ENCODE assay signal across 8 cellular contexts in the genomic region with DNA sequence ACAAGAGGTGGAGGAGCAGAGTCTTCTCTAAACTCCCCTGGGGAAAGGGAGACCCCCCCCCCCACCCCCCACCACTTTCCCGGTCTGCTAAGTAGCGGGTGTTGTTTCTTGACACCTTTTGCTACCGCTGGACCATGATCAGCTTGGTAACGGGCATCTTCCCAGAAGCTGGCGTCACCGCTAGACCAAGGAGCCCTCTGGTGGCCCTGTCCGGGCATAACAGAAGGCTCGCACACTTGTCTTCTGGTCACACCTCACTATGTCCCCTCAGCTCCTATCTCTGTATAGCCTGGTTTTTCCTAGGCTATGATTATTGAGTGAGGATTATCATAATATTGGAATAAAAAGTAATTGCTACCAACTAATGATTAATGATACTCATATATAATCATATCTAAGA. TPM values are rescaled to one million over a fixed set of nuclear protein-coding genes. Genes with fewer than 3 reads are reported as not detected.
DNase-seq lines count a peak whose midpoint lies in the region; FAIRE-seq and TF ChIP-seq lines count a peak whose summit lies in the region.
"Not testable (repeated sequence)": the region's sequence is repeated elsewhere in the genome, so short reads cannot be mapped to it uniquely, and the experiment has no call there.

No MANE protein-coding gene starts in this region.

- H3K79me2 ChIP-seq in H1 (ENCODE audit: control insufficient read depth in 1 of 2, insufficient read depth in 2 of 2, low read length in 2 of 2), result not testable (repeated sequence)

- not testable (repeated sequence) for H3K18ac ChIP-seq in H1 (ENCODE audit: extremely low read depth, low read length)

- H3K27ac Mint-ChIP-seq in CD4-positive, alpha-beta memory T cell, result not testable (repeated sequence)

- H3K23me2 ChIP-seq in H1 (ENCODE audit: low read depth, low read length), result not testable (repeated sequence)

- TF ChIP-seq RAD21 in H1 (IDR thresholded peaks at IDR 0.05 in 1 of 2, conservative IDR thresholded peaks at IDR 0.05 in 1 of 2; ENCODE audit: low read depth in 2 of 2, low read length in 2 of 2) (peak; percentile 26 to 33; a peak in 3 of 4 replicates), liver (IDR thresholded peaks at IDR 0.05) (peak; percentile 8 to 32)

- TF ChIP-seq CTCF in H1 (IDR thresholded peaks at IDR 0.05; ENCODE audit: control extremely low read depth in 1 of 3, insufficient read depth in 1 of 3, low read depth in 1 of 3, low read length in 3 of 3) (peak in 2 of 3 experiments; percentile 5 to 28; a peak in 2 of 4 replicates), retinal pigment epithelial cell (conservative IDR thresholded peaks at IDR 0.05; ENCODE audit: low read depth, low read length) (peak; percentile 16), stomach (IDR thresholded peaks at IDR 0.05) (peak in 3 of 7 experiments; percentile 13 to 36 (median 30))
- TF ChIP-seq CTCF in liver (IDR thresholded peaks at IDR 0.05; ENCODE audit: low read depth, low read length, missing input control), result not testable (repeated sequence)

- H3K56ac ChIP-seq in H1 (replicated peaks; ENCODE audit: insufficient read length, low read depth, low read length), result not testable (repeated sequence)

- H2BK20ac ChIP-seq in H1 (ENCODE audit: low read length), result not testable (repeated sequence)

- TF ChIP-seq EP300 in H1 (IDR thresholded peaks at IDR 0.05; ENCODE audit: borderline replicate concordance in 1 of 2, low read depth in 2 of 2, low read length in 2 of 2); stomach (IDR thresholded peaks at IDR 0.05): not testable (repeated sequence)

- H3K79me1 ChIP-seq in H1 (ENCODE audit: low read depth, low read length), result not testable (repeated sequence)

- H3K4me1 Mint-ChIP-seq in CD4-positive, alpha-beta memory T cell, result not testable (repeated sequence)

- not testable (repeated sequence) for H3K36me3 ChIP-seq in CD4-positive, alpha-beta memory T cell (ENCODE audit: insufficient read depth, low read length); H1 (ENCODE audit: control insufficient read depth in 2 of 4, insufficient read depth in 4 of 4, low read length in 3 of 4); liver (ENCODE audit: control insufficient read depth in 4 of 4, insufficient read depth in 3 of 4, low read depth in 1 of 4, low read length in 3 of 4); stomach

- 49% methylated on average over 6 of the region's 8 CpGs; no CpG with 5 or more reads in 1 of the 2 experiments for WGBS in H1 (ENCODE audit: extremely low coverage in 1 of 2, insufficient coverage in 1 of 2, insufficient read length in 1 of 2, insufficient replicate concordance in 2 of 2, low coverage in 1 of 2, low lambda C conversion rate in 2 of 2, missing lambda C conversion rate in 1 of 2), 2 experiments
- 14% methylated on average over 8 of the region's 8 CpGs for WGBS in liver
- WGBS in stomach, 5 donors, result 4 to 10% (median 8%) methylated on average over 4 to 8 of the region's 8 CpGs

- peak in 4 of 5 donors; percentile 1 to 18 (median 9) for DNase-seq in CD4-positive, alpha-beta memory T cell
- DNase-seq in NAMALWA (ENCODE audit: low spot score), result peak; percentile 4
- peak; percentile 9 to 25 for DNase-seq in activated CD4-positive, alpha-beta T cell treated with anti-CD3 and anti-CD28 coated beads for 24 hours (ENCODE audit: low read depth in 2 of 2)
- peak; percentile 72 for DNase-seq in activated effector memory CD4-positive, alpha-beta T cell treated with anti-CD3 and anti-CD28 coated beads, Interleukin-2, amount 50 U/mL, for 16 hours
- peak in 1 of 2 experiments; percentile 44 for DNase-seq in H1 (ENCODE audit: low read depth in 1 of 2, low spot score in 2 of 2)
- not testable (repeated sequence) for DNase-seq in retinal pigment epithelial cell (ENCODE audit: low read depth)
- peak; percentile 32 for DNase-seq in stomach

- H3K9ac ChIP-seq in H1 (replicated peaks in 1 of 4; ENCODE audit: extremely low read depth in 1 of 4, low read depth in 3 of 4, low read length in 3 of 4); liver (ENCODE audit: low read depth in 1 of 2, low read length in 2 of 2): not testable (repeated sequence)

- H2BK15ac ChIP-seq in H1 (ENCODE audit: low read length), result not testable (repeated sequence)

- FAIRE-seq in H1 (lab: Jason Lieb, UNC), result not testable (repeated sequence)

- not testable (repeated sequence) for H3K14ac ChIP-seq in H1 (ENCODE audit: insufficient read length)

- intact Hi-C loops in CD4-positive, alpha-beta memory T cell (cut with micrococcal nuclease), result loop anchor here (1.0 to 10.0 kb wide), 2 partner anchors 405 to 687 kb away; no protein-coding TSS in a partner anchor
- intact Hi-C loops in stomach (cut with DNase I; ENCODE audit: low total_unique reads), result not testable (repeated sequence)

- not testable (repeated sequence) for H2AK5ac ChIP-seq in H1 (ENCODE audit: low read depth, low read length)

- not testable (repeated sequence) for H3K27me3 Mint-ChIP-seq in CD4-positive, alpha-beta memory T cell

- H3K4me3 Mint-ChIP-seq in CD4-positive, alpha-beta memory T cell, result not testable (repeated sequence)

- not testable (repeated sequence) for H3K4me2 ChIP-seq in H1 (ENCODE audit: insufficient read depth in 1 of 2, low read depth in 2 of 2, low read length in 2 of 2)

- not testable (repeated sequence) for H2BK12ac ChIP-seq in H1 (ENCODE audit: low read depth, low read length)

- not testable (repeated sequence) for TF ChIP-seq POLR2A in H1 (IDR thresholded peaks at IDR 0.05; ENCODE audit: control extremely low read depth in 1 of 2, low read depth in 2 of 2, low read length in 2 of 2); stomach (IDR thresholded peaks at IDR 0.05)

- POLR2A ChIA-PET in CD4-positive, alpha-beta memory T cell (lab: Charles Lee; ENCODE audit: partially characterized antibody); H1 (lab: Charles Lee; ENCODE audit: partially characterized antibody): not testable (repeated sequence)

- H3K36me3 Mint-ChIP-seq in CD4-positive, alpha-beta memory T cell, result not testable (repeated sequence)

- not testable (repeated sequence) for H3K27ac ChIP-seq in CD4-positive, alpha-beta memory T cell (ENCODE audit: low read depth, low read length); H1 (ENCODE audit: low read depth, low read length); liver (ENCODE audit: low read depth in 1 of 2, low read length in 2 of 2); stomach

- not testable (repeated sequence) for H3K9me3 ChIP-seq in CD4-positive, alpha-beta memory T cell (ENCODE audit: control insufficient read depth in 1 of 2, low read length in 2 of 2); liver (ENCODE audit: control insufficient read depth in 4 of 4, low read length in 3 of 4)
- H3K9me3 ChIP-seq in H1 (ENCODE audit: insufficient read depth in 2 of 2, low read depth in 1 of 2, low read length in 1 of 2) (peaks cover 26 to 43% of the 10 kb centered on the region in 2 experiments), stomach (peaks cover 0 to 19% (median 1%) of the 10 kb centered on the region in 4 donors)

- H3K23ac ChIP-seq in H1 (ENCODE audit: insufficient read length), result not testable (repeated sequence)

- CTCF ChIA-PET in CD4-positive, alpha-beta memory T cell (lab: Charles Lee; ENCODE audit: partially characterized antibody), result not testable (repeated sequence)
- CTCF ChIA-PET in H1 (lab: Charles Lee; ENCODE audit: partially characterized antibody), result interaction anchor here (1.4 kb wide), 1 partner anchor 54 kb away, joined by 3 read pairs; a partner anchor contains a TSS

- peaks cover 0 to 14% (median 4%) of the 10 kb centered on the region in 8 donors for H3K9me3 Mint-ChIP-seq in CD4-positive, alpha-beta memory T cell

- H4K8ac ChIP-seq in H1 (ENCODE audit: extremely low read depth, insufficient read depth, low read length), result not testable (repeated sequence)

- not testable (repeated sequence) for H3K4me1 ChIP-seq in CD4-positive, alpha-beta memory T cell (ENCODE audit: insufficient read depth, low read length); H1 (replicated peaks in 1 of 4; ENCODE audit: control insufficient read depth in 3 of 4, insufficient read depth in 4 of 4, low read length in 3 of 4); liver (ENCODE audit: control insufficient read depth in 4 of 4, insufficient read depth in 4 of 4, low read length in 3 of 4); stomach

- H3K27me3 ChIP-seq in CD4-positive, alpha-beta memory T cell (ENCODE audit: insufficient read depth, low read length); H1 (replicated peaks in 1 of 4; ENCODE audit: control insufficient read depth in 3 of 4, extremely low read depth in 1 of 4, insufficient read depth in 3 of 4, low read length in 3 of 4); liver (ENCODE audit: control insufficient read depth in 4 of 4, insufficient read depth in 4 of 4, low read length in 3 of 4); stomach: not testable (repeated sequence)

- not testable (repeated sequence) for H4K20me1 ChIP-seq in H1 (replicated peaks in 1 of 2; ENCODE audit: control insufficient read depth in 1 of 2, insufficient read depth in 2 of 2, low read length in 2 of 2)

- H3K4ac ChIP-seq in H1 (replicated peaks; ENCODE audit: insufficient read length, low read depth, low read length), result not testable (repeated sequence)

- not testable (repeated sequence) for H2AFZ ChIP-seq in H1 (ENCODE audit: low read length)

- not testable (repeated sequence) for H2BK5ac ChIP-seq in H1 (ENCODE audit: low read depth, low read length)

- not testable (repeated sequence) for H4K5ac ChIP-seq in H1 (ENCODE audit: insufficient read length, low read depth, low read length)

- H2BK120ac ChIP-seq in H1 (replicated peaks; ENCODE audit: low read depth, low read length), result not testable (repeated sequence)

- H3K4me3 ChIP-seq in CD4-positive, alpha-beta memory T cell (ENCODE audit: low read length in 2 of 2); H1 (ENCODE audit: extremely low read depth in 1 of 4, insufficient read depth in 2 of 4, low read depth in 3 of 4, low read length in 4 of 4); liver (ENCODE audit: low read depth in 1 of 3, low read length in 3 of 3); retinal pigment epithelial cell (ENCODE audit: low read length); stomach: not testable (repeated sequence)

- H4K91ac ChIP-seq in H1 (replicated peaks; ENCODE audit: insufficient read length, low read length), result not testable (repeated sequence)

RNA-seq across cellular contexts. Expression of a gene that starts 54.1 kb away (rescaled TPM):
- total RNA-seq in CD4-positive, alpha-beta memory T cell, result 10 to 100 TPM; 27.6 to 31.9 TPM
- 10 to 100 TPM in 1 of 2 donors, 1 to 10 TPM in 1; 9.8 to 13.3 TPM for polyA plus RNA-seq in CD4-positive, alpha-beta memory T cell
- total RNA-seq in H1 (2021; fragmentation: NEBNext Ultra II Directional; extraction: Animal tissue kit (Norgen Biotek cat#: 25700)), result 50.0 and 53.1 TPM in 2 replicates
- polyA plus RNA-seq in H1 (2011; rRNA removed) (15.5 and 24.7 TPM in 2 replicates), liver (1 to 10 TPM in 1 of 2 donors, under 1 TPM in 1; 0.31 to 1.5 TPM), stomach (1 to 10 TPM; 2.2 to 4.6 (median 3.8) TPM)
- polyA plus RNA-seq in H1 (2011; cell fraction: cytosol; rRNA removed), result 19.6 TPM
- 50.6 TPM for polyA plus RNA-seq in H1 (2011; cell fraction: nucleus; rRNA removed)
- 14.8 to 24.0 TPM (median 17.6 TPM) in 4 replicates for polyA plus RNA-seq in H1 (2012, experiment 1 of 2)
- polyA plus RNA-seq in H1 (2012, experiment 2 of 2), result 2.5 TPM
- 32.0 TPM for polyA plus RNA-seq in H1 (2013, experiment 1 of 2)
- polyA plus RNA-seq in H1 (2013, experiment 2 of 2), result 26.7 TPM
- polyA minus RNA-seq in H1 (2011; rRNA and poly(A)+ RNA removed), result 182 and 220 TPM in 2 replicates
- 76.6 TPM for polyA minus RNA-seq in H1 (2011; cell fraction: cytosol; rRNA and poly(A)+ RNA removed)
- polyA minus RNA-seq in H1 (2011; cell fraction: nucleus; rRNA and poly(A)+ RNA removed), result 227 TPM
- total RNA-seq in liver (1 to 10 TPM; 2.0 to 6.9 TPM), stomach (10 to 100 TPM in 3 of 5 donors, 1 to 10 TPM in 2; 4.0 to 31.9 (median 15.1) TPM)
